Comparison of ENCODE assay signal across 11 cellular contexts in genomic region chr1:193367863-193368262, GRCh38.
DNase-seq lines count a peak whose midpoint lies in the region; ATAC-seq and TF ChIP-seq lines count a peak whose summit lies in the region.
"Had no signal": no experiment of that assay in that cellular context is flagged by ENCODE, and none has a peak within 500 bp of the region (broad histone marks: within the 10 kb centered on the region; RNA-seq: fewer than 3 reads in every experiment).

No MANE protein-coding gene starts in this region.

- H3K79me2 ChIP-seq in MM.1S (ENCODE audit: low read length), result no peaks in the 10 kb centered on the region

- no peak for ATAC-seq in activated CD4-positive, alpha-beta T cell treated with anti-CD3 and anti-CD28 coated beads for 36 hours
- peak; percentile 33 for ATAC-seq in GM21717 (IDR thresholded peaks at IDR 0.05; ENCODE audit: unreplicated experiment)
- no peak for ATAC-seq in natural killer cell

- H4K20me1 ChIP-seq in MM.1S (ENCODE audit: insufficient read depth, low read length), result no peaks in the 10 kb centered on the region

- H3K4me3 ChIP-seq in MM.1S (ENCODE audit: low read length), result no peak overlapping the region

- H2AFZ ChIP-seq in MM.1S (ENCODE audit: low read length), result no peak overlapping the region

- H3K36me3 Mint-ChIP-seq in activated CD4-positive, alpha-beta T cell treated with anti-CD3 and anti-CD28 coated beads for 36 hours (ENCODE audit: low read depth), result no peaks in the 10 kb centered on the region
- H3K36me3 Mint-ChIP-seq in natural killer cell, result no peaks in the 10 kb centered on the region

- no peak overlapping the region for H3K27ac Mint-ChIP-seq in activated CD4-positive, alpha-beta T cell treated with anti-CD3 and anti-CD28 coated beads for 36 hours
- H3K27ac Mint-ChIP-seq in natural killer cell, result peak overlapping the region in 1 of 2 donors; percentile 71

- intact Hi-C loops in activated CD4-positive, alpha-beta T cell treated with anti-CD3 and anti-CD28 coated beads for 36 hours (cut with DNase I, micrococcal nuclease), result no loop called here
- intact Hi-C loops in natural killer cell (cut with micrococcal nuclease), result no loop called here

- no peaks in the 10 kb centered on the region for H3F3A ChIP-seq in MM.1S (ENCODE audit: insufficient read depth, low read length)

- H3K9ac ChIP-seq in MM.1S (ENCODE audit: low read length), result no peak overlapping the region

- H3K9me3 Mint-ChIP-seq in activated CD4-positive, alpha-beta T cell treated with anti-CD3 and anti-CD28 coated beads for 36 hours (ENCODE audit: low read depth), result no peaks in the 10 kb centered on the region
- no peaks in the 10 kb centered on the region for H3K9me3 Mint-ChIP-seq in natural killer cell

- CTCF ChIA-PET in activated CD4-positive, alpha-beta T cell treated with anti-CD3 and anti-CD28 coated beads for 36 hours (lab: Charles Lee), result interaction anchor here (0.7 kb wide), 1 partner anchor 502 kb away, joined by 4 read pairs; no protein-coding TSS in a partner anchor

- H3K36me3 ChIP-seq in MM.1S (replicated peaks; ENCODE audit: insufficient read depth, low read length), result no peaks in the 10 kb centered on the region

- no peaks in the 10 kb centered on the region for H3K9me2 ChIP-seq in MM.1S (replicated peaks; ENCODE audit: insufficient read depth, low read length)

- no peaks in the 10 kb centered on the region for H3K27me3 Mint-ChIP-seq in activated CD4-positive, alpha-beta T cell treated with anti-CD3 and anti-CD28 coated beads for 36 hours
- peaks cover 0 to 10% of the 10 kb centered on the region in 2 donors for H3K27me3 Mint-ChIP-seq in natural killer cell (ENCODE audit: low read depth in 2 of 2)

- no peak for DNase-seq in activated CD4-positive, alpha-beta T cell treated with anti-CD3 and anti-CD28 coated beads for 36 hours
- no peak for DNase-seq in activated CD4-positive, alpha-beta T cell treated with anti-CD3 and anti-CD28 coated beads for 48 hours
- DNase-seq in MM.1S (no peak), natural killer cell (no peak), NOMO-1 (lab: John Stamatoyannopoulos, UW; ENCODE audit: unreplicated experiment in 2 of 2) (no peak), SKM-1 treated with dmso at 0.1 percent for 144 hours (lab: John Stamatoyannopoulos, UW; ENCODE audit: unreplicated experiment) (no peak)
- no peak for DNase-seq in stimulated activated CD4-positive, alpha-beta T cell treated with anti-CD3 and anti-CD28 coated beads, Interleukin-1b, Interleukin-23, amount 100 ng/mL, for 48 hours
- DNase-seq: GDM1; NCI-H446 treated with DMSO at 0.1 percent for 48 hours; stimulated activated CD4-positive, alpha-beta T cell treated with anti-CD3 and anti-CD28 coated beads, Interleukin-4, amount 100 ng/mL, for 24 hours had no signal

- no peaks in the 10 kb centered on the region for H3K4me1 ChIP-seq in MM.1S (ENCODE audit: low read length)

- no peak overlapping the region for H3K27ac ChIP-seq in MM.1S (ENCODE audit: low read length)

- H3K4me1 Mint-ChIP-seq in activated CD4-positive, alpha-beta T cell treated with anti-CD3 and anti-CD28 coated beads for 36 hours, result peaks cover 3% of the 10 kb centered on the region
- peaks cover 7 to 12% of the 10 kb centered on the region in 2 donors for H3K4me1 Mint-ChIP-seq in natural killer cell

- H3K4me2 ChIP-seq in MM.1S (ENCODE audit: low read depth, low read length), result peak overlapping the region; percentile 36; the same call in 1 of the 2 replicates

- no peaks in the 10 kb centered on the region for H3K9me3 ChIP-seq in MM.1S (replicated peaks; ENCODE audit: insufficient read depth, low read length)

- TF ChIP-seq CTCF in MM.1S (IDR thresholded peaks at IDR 0.05; ENCODE audit: low read length) (no peak), natural killer cell (IDR thresholded peaks at IDR 0.05) (no peak)

- H3K4me3 Mint-ChIP-seq in activated CD4-positive, alpha-beta T cell treated with anti-CD3 and anti-CD28 coated beads for 36 hours, result peak overlapping the region; percentile 18
- peak overlapping the region; percentile 51 for H3K4me3 Mint-ChIP-seq in natural killer cell

- POLR2A ChIA-PET in activated CD4-positive, alpha-beta T cell treated with anti-CD3 and anti-CD28 coated beads for 36 hours (lab: Charles Lee), result interaction anchor here (0.6 kb wide), 1 partner anchor 50 kb away, joined by 3 read pairs; no protein-coding TSS in a partner anchor

- no peaks in the 10 kb centered on the region for H3K27me3 ChIP-seq in MM.1S (replicated peaks; ENCODE audit: insufficient read depth, low read length)
